ENCODE assay signal across 21 cellular contexts in genomic region chr4:158964114-158964727, GRCh38.
DNase-seq lines count a peak whose midpoint lies in the region; ATAC-seq, FAIRE-seq and TF ChIP-seq lines count a peak whose summit lies in the region.
"Had no signal": no experiment of that assay in that cellular context is flagged by ENCODE, and none has a peak within 500 bp of the region (broad histone marks: within the 10 kb centered on the region; RNA-seq: fewer than 3 reads in every experiment).

No MANE protein-coding gene starts in this region.

- H3K27me3 ChIP-seq in GM12878 (replicated peaks in 1 of 2; ENCODE audit: control insufficient read depth in 2 of 2, insufficient read depth in 2 of 2, low read length in 1 of 2), result no peaks in the 10 kb centered on the region
- H3K27me3 ChIP-seq in neural progenitor cell, result no peaks in the 10 kb centered on the region

- in situ Hi-C loops in GM12878 (cut with MboI), result no loop called here

- no TSS peak for BruUV-seq in GM12878 (replicated peaks; lab: Mats Ljungman, UMichigan)

- H3K9me3 Mint-ChIP-seq in activated CD4-positive, alpha-beta T cell treated with anti-CD3 and anti-CD28 coated beads, Interleukin-2, amount 10 ng/mL, durations not matched to agents 24 days and 14 days, result peaks cover 4% of the 10 kb centered on the region
- H3K9me3 Mint-ChIP-seq in neural progenitor cell, result no peaks in the 10 kb centered on the region
- H3K9me3 Mint-ChIP-seq: CD4-positive, alpha-beta memory T cell had no signal

- H3K27ac ChIP-seq in GM12878 (ENCODE audit: control insufficient read depth, insufficient read depth) (no peak overlapping the region), neural progenitor cell (no peak overlapping the region)

- SMC1A ChIA-PET in GM12878 (lab: Charles Lee; ENCODE audit: uncharacterized antibody, unreplicated experiment), result no interaction called here

- H3K27ac Mint-ChIP-seq in activated CD4-positive, alpha-beta T cell treated with anti-CD3 and anti-CD28 coated beads, Interleukin-2, amount 10 ng/mL, durations not matched to agents 24 days and 14 days, result no peak overlapping the region
- H3K27ac Mint-ChIP-seq in neural progenitor cell, result peak overlapping the region; percentile 13
- H3K27ac Mint-ChIP-seq: CD4-positive, alpha-beta memory T cell had no signal

- peaks cover 1% of the 10 kb centered on the region for H3K4me1 Mint-ChIP-seq in activated CD4-positive, alpha-beta T cell treated with anti-CD3 and anti-CD28 coated beads, Interleukin-2, amount 10 ng/mL, durations not matched to agents 24 days and 14 days
- peaks cover 60% of the 10 kb centered on the region for H3K4me1 Mint-ChIP-seq in neural progenitor cell
- H3K4me1 Mint-ChIP-seq: CD4-positive, alpha-beta memory T cell had no signal

- ATAC-seq in GM12878 (peak; percentile 55; the same call in 2 of the 3 replicates), HG02642 (IDR thresholded peaks at IDR 0.05; ENCODE audit: poor library complexity, unreplicated experiment) (no peak), omental fat pad (ENCODE audit: low FRiP score) (no peak)

- H3K4me1 ChIP-seq in GM12878 (ENCODE audit: control insufficient read depth, insufficient read depth, low read length) (no peaks in the 10 kb centered on the region), neural progenitor cell (peaks cover 28% of the 10 kb centered on the region)

- no peak for TF ChIP-seq RAD21 in GM12878 (IDR thresholded peaks at IDR 0.05; ENCODE audit: insufficient read depth, low read depth, low read length)

- H3K36me3 ChIP-seq in GM12878 (ENCODE audit: control insufficient read depth in 2 of 2, insufficient read depth in 2 of 2, low read length in 1 of 2), result no peaks in the 10 kb centered on the region
- H3K36me3 ChIP-seq in neural progenitor cell, result no peaks in the 10 kb centered on the region

- H2AFZ ChIP-seq in GM12878 (ENCODE audit: control insufficient read depth, low read depth, low read length) (no peak overlapping the region), neural progenitor cell (replicated peaks) (no peak overlapping the region)

- TF ChIP-seq CTCF in GM12878 (IDR thresholded peaks at IDR 0.05 in 2 of 3, conservative IDR thresholded peaks at IDR 0.05 in 1 of 3; ENCODE audit: control insufficient read depth in 2 of 3, extremely low read depth in 1 of 3, insufficient read depth in 1 of 3, low read depth in 3 of 3, low read length in 3 of 3) (no peak), neural progenitor cell (IDR thresholded peaks at IDR 0.05) (no peak), omental fat pad (IDR thresholded peaks at IDR 0.05) (no peak)

- RAD21 ChIA-PET in GM12878 (lab: Charles Lee; ENCODE audit: unreplicated experiment), result no interaction called here

- H3K4me3 ChIP-seq in GM12878, result no peak overlapping the region
- no peak overlapping the region for H3K4me3 ChIP-seq in neural progenitor cell

- no peak for TF ChIP-seq POLR2A in GM12878 (IDR thresholded peaks at IDR 0.05; ENCODE audit: low read depth, low read length)

- H3K9ac ChIP-seq in GM12878 (ENCODE audit: control insufficient read depth, insufficient read depth, low read length) (no peak overlapping the region), neural progenitor cell (no peak overlapping the region)
- H3K9ac ChIP-seq: SK-N-SH had no signal

- DNase-seq in activated CD4-positive, alpha-beta T cell treated with anti-CD3 and anti-CD28 coated beads, Interleukin-2, amount 10 ng/mL, durations not matched to agents 24 days and 14 days, result peak; percentile 25
- no peak for DNase-seq in activated CD4-positive, alpha-beta T cell treated with anti-CD3 and anti-CD28 coated beads, Interleukin-2, amount 50 U/mL, for 1 hour
- DNase-seq in MV-4-11 (lab: John Stamatoyannopoulos, UW) (peak; percentile 59), GM12878 (ENCODE audit: low read depth, low spot score) (no peak), neural progenitor cell (ENCODE audit: low spot score) (no peak), iPS-NIHi11 (ENCODE audit: low spot score) (no peak), omental fat pad (ENCODE audit: low spot score) (no peak)
- DNase-seq: Calu3; CD4-positive, alpha-beta memory T cell; DMS53; EL; HCEC 1CT; NCI-H1417 treated with DMSO at 0.1 percent for 48 hours; NCI-H1930; NCI-H226; Right ventricle myocardium superior; SK-N-SH had no signal

- POLR2A ChIA-PET in GM12878 (lab: Charles Lee), result no interaction called here

- no peak for TF ChIP-seq EP300 in GM12878 (IDR thresholded peaks at IDR 0.05; ENCODE audit: borderline replicate concordance in 1 of 2, control insufficient read depth in 1 of 2, low read depth in 2 of 2, low read length in 2 of 2)

- H3K9me3 ChIP-seq in GM12878 (replicated peaks; ENCODE audit: control insufficient read depth, insufficient read depth, low read length), result no peaks in the 10 kb centered on the region
- no peaks in the 10 kb centered on the region for H3K9me3 ChIP-seq in neural progenitor cell (ENCODE audit: low read depth)
- H3K9me3 ChIP-seq: SK-N-SH had no signal

- no peak overlapping the region for H3K4me2 ChIP-seq in GM12878 (ENCODE audit: control insufficient read depth, insufficient read depth)
- no peak overlapping the region for H3K4me2 ChIP-seq in neural progenitor cell
- H3K4me2 ChIP-seq: SK-N-SH had no signal

- CTCF ChIA-PET in GM12878 (lab: Yijun Ruan, JAX), result no interaction called here

- WGBS in GM12878 (ENCODE audit: insufficient coverage, insufficient replicate concordance, low lambda C conversion rate, missing lambda C conversion rate), result 68% methylated on average over 5 of the region's 5 CpGs

- H4K20me1 ChIP-seq in GM12878 (ENCODE audit: control insufficient read depth, insufficient read depth) (no peaks in the 10 kb centered on the region), neural progenitor cell (ENCODE audit: low read depth) (no peaks in the 10 kb centered on the region)

- H3K36me3 Mint-ChIP-seq in activated CD4-positive, alpha-beta T cell treated with anti-CD3 and anti-CD28 coated beads, Interleukin-2, amount 10 ng/mL, durations not matched to agents 24 days and 14 days (ENCODE audit: low read depth), result no peaks in the 10 kb centered on the region
- H3K36me3 Mint-ChIP-seq in neural progenitor cell, result no peaks in the 10 kb centered on the region
- H3K36me3 Mint-ChIP-seq: CD4-positive, alpha-beta memory T cell had no signal

- H3K79me2 ChIP-seq in GM12878 (ENCODE audit: control insufficient read depth, insufficient read depth, low read length) (no peaks in the 10 kb centered on the region), neural progenitor cell (ENCODE audit: low read depth) (no peaks in the 10 kb centered on the region)

- FAIRE-seq in GM12878 (lab: Jason Lieb, UNC), result no peak
- FAIRE-seq: A204.1, GM12892, RCC 7860 had no signal

- H3F3A ChIP-seq in neural progenitor cell (ENCODE audit: low read depth), result no peaks in the 10 kb centered on the region

- peaks cover 18% of the 10 kb centered on the region for H3K27me3 Mint-ChIP-seq in activated CD4-positive, alpha-beta T cell treated with anti-CD3 and anti-CD28 coated beads, Interleukin-2, amount 10 ng/mL, durations not matched to agents 24 days and 14 days
- H3K27me3 Mint-ChIP-seq in neural progenitor cell (ENCODE audit: insufficient read depth, low read depth), result no peaks in the 10 kb centered on the region

- intact Hi-C loops in activated CD4-positive, alpha-beta T cell treated with anti-CD3 and anti-CD28 coated beads, Interleukin-2, amount 10 ng/mL, durations not matched to agents 24 days and 14 days (cut with micrococcal nuclease), result no loop called here
- intact Hi-C loops in GM12878 (cut with micrococcal nuclease; ENCODE audit: unreplicated experiment), result no loop called here

- no peak overlapping the region for H3K4me3 Mint-ChIP-seq in activated CD4-positive, alpha-beta T cell treated with anti-CD3 and anti-CD28 coated beads, Interleukin-2, amount 10 ng/mL, durations not matched to agents 24 days and 14 days
- H3K4me3 Mint-ChIP-seq in neural progenitor cell, result peak overlapping the region; percentile 38
- H3K4me3 Mint-ChIP-seq: CD4-positive, alpha-beta memory T cell had no signal

TF ChIP-seq in GM12878, 131 proteins besides CTCF, POLR2A, EP300 and RAD21:
- TF ChIP-seq ZBTB33 (IDR thresholded peaks at IDR 0.05), result no peak
- peak; percentile 69; the same call in 1 of the 2 replicates for TF ChIP-seq SPI1 (IDR thresholded peaks at IDR 0.05; ENCODE audit: borderline replicate concordance, insufficient read depth, low read depth, low read length)

Comparison
In these comparisons a context has a peak if more than half of its experiments do, and no peak if none do; other contexts are left out.
1. DNase-seq: peak in activated CD4-positive, alpha-beta T cell treated with anti-CD3 and anti-CD28 coated beads, Interleukin-2, amount 10 ng/mL, durations not matched to agents 24 days and 14 days (single experiment) and MV-4-11 (single experiment); none in activated CD4-positive, alpha-beta T cell treated with anti-CD3 and anti-CD28 coated beads, Interleukin-2, amount 50 U/mL, for 1 hour (single experiment), GM12878 (single experiment), neural progenitor cell (single experiment), iPS-NIHi11 (single experiment) and omental fat pad (single experiment).